In the genomic region with DNA sequence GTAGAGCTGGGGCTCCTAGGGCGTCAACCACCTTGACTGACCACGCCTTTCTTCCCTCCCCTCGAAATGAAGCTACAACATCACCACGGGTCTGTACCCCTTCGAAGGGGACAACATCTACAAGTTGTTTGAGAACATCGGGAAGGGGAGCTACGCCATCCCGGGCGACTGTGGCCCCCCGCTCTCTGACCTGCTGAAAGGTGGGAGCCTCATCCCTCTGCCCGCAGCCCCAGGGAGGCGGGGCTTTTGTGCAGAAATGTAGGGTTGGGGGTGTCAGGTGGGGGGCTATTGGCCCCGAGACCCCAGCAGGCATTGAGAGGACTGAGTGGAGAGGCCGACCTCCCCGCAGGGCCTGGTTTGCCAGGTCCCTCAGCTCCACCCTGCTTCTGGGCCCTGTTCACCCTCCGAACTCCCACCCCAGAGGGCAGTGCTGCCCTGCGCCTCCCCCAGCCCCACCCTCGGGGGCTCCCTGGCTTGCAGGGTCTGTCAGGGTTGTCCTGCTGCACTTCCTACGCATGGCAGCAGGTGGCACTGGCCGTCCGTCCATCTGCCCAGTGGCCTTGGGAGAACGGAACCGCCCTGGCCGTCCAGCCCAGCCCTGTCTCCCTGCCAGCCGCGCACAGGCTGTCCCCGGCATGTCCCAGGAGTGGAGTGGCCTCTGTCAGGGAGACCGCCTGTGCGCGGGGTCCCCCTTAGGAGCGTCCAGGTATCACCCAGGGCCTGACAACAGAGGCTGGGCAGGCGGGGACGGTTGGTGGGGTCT, we compare ENCODE assay signal across 9 cellular contexts. TPM values are rescaled to one million over a fixed set of nuclear protein-coding genes. Genes with fewer than 3 reads are reported as not detected.
DNase-seq lines count a peak whose midpoint lies in the region; ATAC-seq and TF ChIP-seq lines count a peak whose summit lies in the region.
"Had no signal": no experiment of that assay in that cellular context is flagged by ENCODE, and none has a peak within 500 bp of the region (broad histone marks: within the 10 kb centered on the region; RNA-seq: fewer than 3 reads in every experiment).

No MANE protein-coding gene starts in this region.

- DNase-seq in EL (peak; percentile 38), SHP77 treated with DMSO at 0.1 percent for 48 hours (lab: John Stamatoyannopoulos, UW) (peak; percentile 24), fibroblast of villous mesenchyme (ENCODE audit: low read depth) (peak; percentile 61), osteocyte (ENCODE audit: extremely low spot score, unreplicated experiment) (no peak), DMS114 treated with DMSO at 0.1 percent for 48 hours (lab: John Stamatoyannopoulos, UW; ENCODE audit: unreplicated experiment) (no peak), suprapubic skin (ENCODE audit: low spot score in 2 of 2) (no peak)

- H3K27ac ChIP-seq in suprapubic skin: no peak overlapping the region
- H3K27ac ChIP-seq: SK-N-MC had no signal

- H3K9me3 ChIP-seq in suprapubic skin: no peaks in the 10 kb centered on the region

- peaks cover 64% of the 10 kb centered on the region for H3K36me3 ChIP-seq in suprapubic skin

- H3K9me3 Mint-ChIP-seq in osteocyte (ENCODE audit: unreplicated experiment): no peaks in the 10 kb centered on the region

- no peak for TF ChIP-seq POLR2A in suprapubic skin (IDR thresholded peaks at IDR 0.05)

- TF ChIP-seq EP300 in suprapubic skin (IDR thresholded peaks at IDR 0.05): no peak

- H3K4me1 Mint-ChIP-seq in osteocyte (ENCODE audit: unreplicated experiment): peaks cover 10% of the 10 kb centered on the region

- H3K27me3 ChIP-seq in suprapubic skin: no peaks in the 10 kb centered on the region

- H3K4me3 Mint-ChIP-seq in osteocyte (ENCODE audit: unreplicated experiment): no peak overlapping the region

- peaks cover 18% of the 10 kb centered on the region for H3K4me1 ChIP-seq in suprapubic skin

- H3K4me3 ChIP-seq in fibroblast of villous mesenchyme (ENCODE audit: low read depth, low read length) (no peak overlapping the region), suprapubic skin (no peak overlapping the region)
- H3K4me3 ChIP-seq: SK-N-MC had no signal

- 69% methylated on average over 6 of the region's 33 CpGs for WGBS in suprapubic skin

- ATAC-seq in GM18867 (IDR thresholded peaks at IDR 0.05; ENCODE audit: unreplicated experiment): no peak
- ATAC-seq in GM18517 (IDR thresholded peaks at IDR 0.05; ENCODE audit: unreplicated experiment): no peak

- no peaks in the 10 kb centered on the region for H3K27me3 Mint-ChIP-seq in osteocyte (ENCODE audit: unreplicated experiment)

- H3K27ac Mint-ChIP-seq in osteocyte (ENCODE audit: unreplicated experiment): no peak overlapping the region

- H3K36me3 Mint-ChIP-seq in osteocyte (ENCODE audit: unreplicated experiment): peaks cover 2% of the 10 kb centered on the region

- TF ChIP-seq CTCF in fibroblast of villous mesenchyme (IDR thresholded peaks at IDR 0.05; ENCODE audit: insufficient read depth, low read depth, low read length) (peak; percentile 68), osteocyte (IDR thresholded peaks at IDR 0.05) (peak; percentile 72), suprapubic skin (IDR thresholded peaks at IDR 0.05) (peak in 1 of 2 donors; percentile 56)

RNA-seq across cellular contexts. Expression of a gene that starts 15.7 kb away (rescaled TPM):
- 90.8 and 94.1 TPM in 2 replicates for total RNA-seq in fibroblast of villous mesenchyme
- total RNA-seq in osteocyte: 60.8 and 61.3 TPM in 2 replicates
- 10 to 100 TPM; 62.5 to 76.9 (median 66.4) TPM for total RNA-seq in suprapubic skin

RNA-seq across cellular contexts. Expression of a gene that starts 16.5 kb away (rescaled TPM):
- total RNA-seq in fibroblast of villous mesenchyme (5.8 and 6.0 TPM in 2 replicates), osteocyte (6.9 and 7.0 TPM in 2 replicates), suprapubic skin (1 to 10 TPM; 2.9 to 8.6 (median 5.1) TPM)

RNA-seq across cellular contexts. Expression of a gene that starts 20.2 kb away (rescaled TPM):
- total RNA-seq in fibroblast of villous mesenchyme: 12.1 and 15.1 TPM in 2 replicates
- total RNA-seq in osteocyte: 167 and 172 TPM in 2 replicates
- total RNA-seq in suprapubic skin: 100 to 1,000 TPM; 102 to 205 (median 137) TPM

RNA-seq across cellular contexts. Expression of a gene that starts 27.1 kb away (rescaled TPM):
- 14.2 and 15.5 TPM in 2 replicates for total RNA-seq in fibroblast of villous mesenchyme
- 98.1 and 103 TPM in 2 replicates for total RNA-seq in osteocyte
- total RNA-seq in suprapubic skin: 100 to 1,000 TPM in 2 of 4 donors, 10 to 100 TPM in 2; 89.0 to 153 (median 105) TPM

RNA-seq across cellular contexts. Expression of a gene that starts 47.3 kb away (rescaled TPM):
- total RNA-seq in fibroblast of villous mesenchyme (69.5 and 69.9 TPM in 2 replicates), osteocyte (57.1 and 61.6 TPM in 2 replicates), suprapubic skin (10 to 100 TPM; 36.7 to 58.9 (median 45.5) TPM)

Comparison
In these comparisons a context has a peak if more than half of its experiments do, and no peak if none do; other contexts are left out.
1. DNase-seq: peak in EL (single experiment), SHP77 treated with DMSO at 0.1 percent for 48 hours (single experiment) and fibroblast of villous mesenchyme (single experiment); none in osteocyte (single experiment), DMS114 treated with DMSO at 0.1 percent for 48 hours (single experiment) and suprapubic skin (0 of 2).